1 cellular context compared by ENCODE assay signal in the genomic region with DNA sequence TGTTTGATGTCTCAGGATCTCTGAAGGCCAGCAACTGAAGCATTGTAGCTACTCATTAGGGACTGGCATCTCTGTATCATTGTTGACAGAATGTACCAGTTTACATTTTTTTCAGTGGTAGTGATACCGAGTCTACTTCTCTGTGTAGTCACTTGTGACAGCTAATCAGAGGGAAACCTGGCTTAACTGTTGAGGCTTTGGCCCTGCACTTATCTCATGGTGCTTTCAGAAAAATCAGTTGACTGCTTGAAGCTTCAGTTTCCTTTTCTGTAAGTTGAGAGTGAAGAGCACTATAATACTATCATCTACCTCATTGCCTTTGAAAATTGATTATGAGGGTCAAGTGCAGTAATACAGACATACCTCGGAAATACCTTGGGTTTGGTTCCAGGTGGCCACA.
TF ChIP-seq lines count a peak whose summit lies in the region.

No MANE protein-coding gene starts in this region.

TF ChIP-seq in HepG2, 621 proteins besides CTCF, POLR2A, EP300 and RAD21 (continued from another document):
- TF ChIP-seq, protein P1, sequence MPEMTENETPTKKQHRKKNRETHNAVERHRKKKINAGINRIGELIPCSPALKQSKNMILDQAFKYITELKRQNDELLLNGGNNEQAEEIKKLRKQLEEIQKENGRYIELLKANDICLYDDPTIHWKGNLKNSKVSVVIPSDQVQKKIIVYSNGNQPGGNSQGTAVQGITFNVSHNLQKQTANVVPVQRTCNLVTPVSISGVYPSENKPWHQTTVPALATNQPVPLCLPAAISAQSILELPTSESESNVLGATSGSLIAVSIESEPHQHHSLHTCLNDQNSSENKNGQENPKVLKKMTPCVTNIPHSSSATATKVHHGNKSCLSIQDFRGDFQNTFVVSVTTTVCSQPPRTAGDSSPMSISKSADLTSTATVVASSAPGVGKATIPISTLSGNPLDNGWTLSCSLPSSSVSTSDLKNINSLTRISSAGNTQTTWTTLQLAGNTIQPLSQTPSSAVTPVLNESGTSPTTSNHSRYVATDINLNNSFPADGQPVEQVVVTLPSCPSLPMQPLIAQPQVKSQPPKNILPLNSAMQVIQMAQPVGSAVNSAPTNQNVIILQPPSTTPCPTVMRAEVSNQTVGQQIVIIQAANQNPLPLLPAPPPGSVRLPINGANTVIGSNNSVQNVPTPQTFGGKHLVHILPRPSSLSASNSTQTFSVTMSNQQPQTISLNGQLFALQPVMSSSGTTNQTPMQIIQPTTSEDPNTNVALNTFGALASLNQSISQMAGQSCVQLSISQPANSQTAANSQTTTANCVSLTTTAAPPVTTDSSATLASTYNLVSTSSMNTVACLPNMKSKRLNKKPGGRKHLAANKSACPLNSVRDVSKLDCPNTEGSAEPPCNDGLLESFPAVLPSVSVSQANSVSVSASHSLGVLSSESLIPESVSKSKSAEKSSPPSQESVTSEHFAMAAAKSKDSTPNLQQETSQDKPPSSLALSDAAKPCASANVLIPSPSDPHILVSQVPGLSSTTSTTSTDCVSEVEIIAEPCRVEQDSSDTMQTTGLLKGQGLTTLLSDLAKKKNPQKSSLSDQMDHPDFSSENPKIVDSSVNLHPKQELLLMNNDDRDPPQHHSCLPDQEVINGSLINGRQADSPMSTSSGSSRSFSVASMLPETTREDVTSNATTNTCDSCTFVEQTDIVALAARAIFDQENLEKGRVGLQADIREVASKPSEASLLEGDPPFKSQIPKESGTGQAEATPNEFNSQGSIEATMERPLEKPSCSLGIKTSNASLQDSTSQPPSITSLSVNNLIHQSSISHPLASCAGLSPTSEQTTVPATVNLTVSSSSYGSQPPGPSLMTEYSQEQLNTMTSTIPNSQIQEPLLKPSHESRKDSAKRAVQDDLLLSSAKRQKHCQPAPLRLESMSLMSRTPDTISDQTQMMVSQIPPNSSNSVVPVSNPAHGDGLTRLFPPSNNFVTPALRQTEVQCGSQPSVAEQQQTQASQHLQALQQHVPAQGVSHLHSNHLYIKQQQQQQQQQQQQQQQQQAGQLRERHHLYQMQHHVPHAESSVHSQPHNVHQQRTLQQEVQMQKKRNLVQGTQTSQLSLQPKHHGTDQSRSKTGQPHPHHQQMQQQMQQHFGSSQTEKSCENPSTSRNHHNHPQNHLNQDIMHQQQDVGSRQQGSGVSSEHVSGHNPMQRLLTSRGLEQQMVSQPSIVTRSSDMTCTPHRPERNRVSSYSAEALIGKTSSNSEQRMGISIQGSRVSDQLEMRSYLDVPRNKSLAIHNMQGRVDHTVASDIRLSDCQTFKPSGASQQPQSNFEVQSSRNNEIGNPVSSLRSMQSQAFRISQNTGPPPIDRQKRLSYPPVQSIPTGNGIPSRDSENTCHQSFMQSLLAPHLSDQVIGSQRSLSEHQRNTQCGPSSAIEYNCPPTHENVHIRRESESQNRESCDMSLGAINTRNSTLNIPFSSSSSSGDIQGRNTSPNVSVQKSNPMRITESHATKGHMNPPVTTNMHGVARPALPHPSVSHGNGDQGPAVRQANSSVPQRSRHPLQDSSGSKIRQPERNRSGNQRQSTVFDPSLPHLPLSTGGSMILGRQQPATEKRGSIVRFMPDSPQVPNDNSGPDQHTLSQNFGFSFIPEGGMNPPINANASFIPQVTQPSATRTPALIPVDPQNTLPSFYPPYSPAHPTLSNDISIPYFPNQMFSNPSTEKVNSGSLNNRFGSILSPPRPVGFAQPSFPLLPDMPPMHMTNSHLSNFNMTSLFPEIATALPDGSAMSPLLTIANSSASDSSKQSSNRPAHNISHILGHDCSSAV (CRISPR knock-in tag; IDR thresholded peaks at IDR 0.05; ENCODE audit: borderline replicate concordance), result no peak
